ENCODE assay signal across 8 cellular contexts in the genomic region with DNA sequence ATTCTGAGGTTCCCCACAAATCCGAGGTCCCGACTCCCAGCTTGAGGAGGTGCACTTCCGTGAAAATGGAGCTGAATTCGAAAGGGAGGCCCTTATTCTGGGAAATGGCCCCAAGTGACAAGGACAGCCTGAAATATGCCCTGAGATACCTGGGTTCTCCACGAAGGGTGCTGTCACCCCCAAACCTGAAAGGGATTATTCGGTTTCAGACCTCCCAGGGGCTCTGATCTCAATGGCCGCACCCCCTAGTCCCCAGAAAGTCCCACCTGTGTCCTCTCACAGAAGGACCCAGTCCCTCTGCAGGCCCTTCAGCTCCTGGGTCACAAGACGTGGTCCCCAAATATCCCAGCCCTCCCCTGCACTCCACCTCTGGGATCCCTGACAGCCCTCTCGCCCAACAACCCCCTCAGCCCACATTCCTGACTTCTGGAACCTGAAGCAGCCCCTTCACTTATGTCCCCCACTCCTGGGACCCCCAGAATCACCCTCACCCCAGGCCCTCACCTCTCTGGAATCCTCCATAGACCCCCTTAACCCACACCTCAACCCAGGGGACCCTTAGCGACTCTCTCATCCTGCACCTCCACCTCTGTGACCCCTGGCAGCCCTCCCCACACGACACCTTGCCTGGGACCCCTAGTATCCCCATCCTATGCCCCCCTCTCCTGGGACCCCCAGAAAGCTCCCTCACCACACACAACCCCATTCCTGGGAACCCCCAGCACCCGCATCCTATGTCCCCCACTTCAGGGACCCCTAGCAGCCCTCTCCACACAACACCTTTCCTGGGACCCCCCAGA. TPM values are rescaled to one million over a fixed set of nuclear protein-coding genes. Genes with fewer than 3 reads are reported as not detected.
DNase-seq lines count a peak whose midpoint lies in the region; ATAC-seq and TF ChIP-seq lines count a peak whose summit lies in the region.

No MANE protein-coding gene starts in this region.

- DNase-seq in AG04450 (ENCODE audit: low read depth, low spot score) (no peak), IMR-90 (no peak), hepatic stellate cell (ENCODE audit: low spot score) (no peak), NCI-H2107 treated with DMSO at 0.1 percent for 48 hours (lab: John Stamatoyannopoulos, UW; ENCODE audit: unreplicated experiment) (no peak)
- no peak for DNase-seq in central memory CD8-positive, alpha-beta T cell (ENCODE audit: low spot score in 2 of 2)
- DNase-seq in naive thymus-derived CD8-positive, alpha-beta T cell = peak in 1 of 10 donors; percentile 65

- dilution Hi-C loops in IMR-90 (cut with HindIII; ENCODE audit: low sequenced_read_pairs, unreplicated experiment) = no loop called here

- peaks cover 0 to 7% of the 10 kb centered on the region in 2 experiments; a peak in 1 of 4 replicates for H3K79me1 ChIP-seq in IMR-90 (ENCODE audit: low read depth in 1 of 2, low read length in 2 of 2)

- H3K4me3 ChIP-seq in AG04450 (ENCODE audit: low read depth, low read length) (peak overlapping the region; percentile 72), IMR-90 (ENCODE audit: insufficient read depth, low read depth, low read length) (peak overlapping the region; percentile 19; the same call in 1 of the 2 replicates)

- no peak for TF ChIP-seq CTCF in AG04450 (IDR thresholded peaks at IDR 0.05; ENCODE audit: low read depth, low read length)
- TF ChIP-seq CTCF in IMR-90 (conservative IDR thresholded peaks at IDR 0.05; ENCODE audit: low read depth, low read length) = no peak

- peak overlapping the region; percentile 24; the same call in 1 of the 2 replicates for H2AK5ac ChIP-seq in IMR-90 (ENCODE audit: low read depth, low read length)

- H3K9me3 ChIP-seq in AG04450 (ENCODE audit: control insufficient read depth, insufficient read depth, low read length) = no peaks in the 10 kb centered on the region
- no peaks in the 10 kb centered on the region for H3K9me3 ChIP-seq in IMR-90 (ENCODE audit: control insufficient read depth, insufficient read depth, low read length)

- H3K9me1 ChIP-seq in IMR-90 (ENCODE audit: insufficient read depth, low read length) = no peaks in the 10 kb centered on the region; the same call in 1 of the 2 replicates

- H3K27me3 ChIP-seq in AG04450 (ENCODE audit: control insufficient read depth, insufficient read depth, low read length) = no peaks in the 10 kb centered on the region
- H3K27me3 ChIP-seq in IMR-90 (ENCODE audit: control insufficient read depth, insufficient read depth, low read length) = no peaks in the 10 kb centered on the region; the same call in 1 of the 2 replicates

- no peak overlapping the region for H2BK5ac ChIP-seq in IMR-90 (ENCODE audit: low read depth, low read length, poor library complexity, severe bottlenecking)

- H4K20me1 ChIP-seq in IMR-90 (ENCODE audit: insufficient read depth, low read length) = no peaks in the 10 kb centered on the region

- H3K4me2 ChIP-seq in IMR-90 (ENCODE audit: low read depth, low read length) = peak overlapping the region; percentile 36

- 68% methylated on average over 7 of the region's 12 CpGs; no CpG with 5 or more reads in 1 of the 2 experiments for WGBS in IMR-90 (ENCODE audit: extremely low coverage in 2 of 2, insufficient read length in 1 of 2), 2 experiments

- H4K5ac ChIP-seq in IMR-90 (ENCODE audit: low read depth, low read length) = no peak overlapping the region

- no peak overlapping the region for H3K9ac ChIP-seq in IMR-90 (ENCODE audit: low read depth, low read length)

- peak overlapping the region; percentile 97 for H2AFZ ChIP-seq in IMR-90 (replicated peaks; ENCODE audit: low read length, poor library complexity)

- no peaks in the 10 kb centered on the region for H3K4me1 ChIP-seq in IMR-90 (ENCODE audit: control insufficient read depth, insufficient read depth, low read length)

- 0 out of 2 replicates have a peak overlapping the region, but pooled peaks have one; percentile 25 for H3K4ac ChIP-seq in IMR-90 (ENCODE audit: low read depth, low read length)

- H2BK20ac ChIP-seq in IMR-90 (ENCODE audit: low read depth, low read length) = no peak overlapping the region

- H3K23ac ChIP-seq in IMR-90 (ENCODE audit: low read depth, low read length) = no peak overlapping the region

- H3K27me3 Mint-ChIP-seq in central memory CD8-positive, alpha-beta T cell = no peaks in the 10 kb centered on the region
- H3K27me3 Mint-ChIP-seq in naive thymus-derived CD8-positive, alpha-beta T cell = no peaks in the 10 kb centered on the region

- H3K36me3 ChIP-seq in IMR-90 (ENCODE audit: control insufficient read depth, insufficient read depth, low read length) = no peaks in the 10 kb centered on the region

- no peak for ATAC-seq in IMR-90 (ENCODE audit: low read depth)
- ATAC-seq in central memory CD8-positive, alpha-beta T cell (replicated peaks; ENCODE audit: extremely low read depth, poor library complexity, severe bottlenecking) = peak; percentile 4
- peak in 1 of 2 donors; percentile 7 for ATAC-seq in naive thymus-derived CD8-positive, alpha-beta T cell
- ATAC-seq in GM18870 (IDR thresholded peaks at IDR 0.05; ENCODE audit: unreplicated experiment) = no peak
- no peak for ATAC-seq in GM21529 (IDR thresholded peaks at IDR 0.05; ENCODE audit: unreplicated experiment)

- no peak overlapping the region for H3K14ac ChIP-seq in IMR-90 (replicated peaks; ENCODE audit: low read depth, low read length)

- H2BK120ac ChIP-seq in IMR-90 (ENCODE audit: low read depth, low read length) = peak overlapping the region; percentile 10; the same call in 1 of the 2 replicates

- TF ChIP-seq RAD21 in IMR-90 (IDR thresholded peaks at IDR 0.05; ENCODE audit: low read length) = no peak

- CTCF ChIA-PET in AG04450 (lab: Charles Lee) (interaction anchor here (0.9 to 2.9 kb wide), 5 partner anchors 14 to 73 kb away, joined by 3 to 22 read pairs (median 3); partner anchors contain the start of gene KDELR1), IMR-90 (lab: Yijun Ruan, JAX) (no interaction called here)

- H4K91ac ChIP-seq in IMR-90 (ENCODE audit: insufficient read depth, low read depth, low read length) = peak overlapping the region; percentile 69; the same call in 1 of the 2 replicates

- in situ Hi-C loops in IMR-90 (cut with MboI; ENCODE audit: low sequenced_read_pairs) = no loop called here

- peaks cover 21% of the 10 kb centered on the region for H3K4me1 Mint-ChIP-seq in central memory CD8-positive, alpha-beta T cell
- H3K4me1 Mint-ChIP-seq in naive thymus-derived CD8-positive, alpha-beta T cell = peaks cover 10 to 26% (median 16%) of the 10 kb centered on the region in 4 donors

- TF ChIP-seq POLR2A in IMR-90 (IDR thresholded peaks at IDR 0.05; ENCODE audit: low read depth, low read length) = no peak

- H3K27ac ChIP-seq in AG04450 (ENCODE audit: low read depth, low read length) (peak overlapping the region; percentile 31), IMR-90 (ENCODE audit: insufficient read depth, low read length) (peak overlapping the region; percentile 4; the same call in 1 of the 2 replicates)

- POLR2A ChIA-PET in AG04450 (lab: Yijun Ruan, JAX) (interaction anchor here (0.6 to 2.2 kb wide), 5 partner anchors 26 to 128 kb away, joined by 3 to 24 read pairs (median 4); partner anchors contain the start of genes GRIN2D and KDELR1), IMR-90 (lab: Charles Lee; ENCODE audit: unreplicated experiment) (no interaction called here)
- POLR2A ChIA-PET in naive thymus-derived CD8-positive, alpha-beta T cell (lab: Charles Lee) = interaction anchor here (0.7 to 3.2 kb wide), 17 partner anchors 13 to 1512 kb away, joined by 3 to 39 read pairs (median 5); partner anchors contain the start of genes AKT1S1, CARD8, EMP3 and GYS1

- H2BK15ac ChIP-seq in IMR-90 (ENCODE audit: low read depth, low read length) = peak overlapping the region; percentile 31; the same call in 2 of the 3 replicates

- H4K8ac ChIP-seq in IMR-90 (ENCODE audit: low read depth in 2 of 2, low read length in 2 of 2) = peak overlapping the region; percentile 52 to 62; a peak in 3 of 4 replicates

- H2AK9ac ChIP-seq in IMR-90 (replicated peaks; ENCODE audit: low read depth, low read length, poor library complexity) = peak overlapping the region; percentile 5

- peak overlapping the region; percentile 69 for H3K27ac Mint-ChIP-seq in central memory CD8-positive, alpha-beta T cell (ENCODE audit: low read depth)
- H3K27ac Mint-ChIP-seq in naive thymus-derived CD8-positive, alpha-beta T cell = peak overlapping the region; percentile 93 to 99 (median 96)

- no peak overlapping the region for H3K18ac ChIP-seq in IMR-90 (ENCODE audit: low read depth, low read length)

- intact Hi-C loops in IMR-90 (cut with micrococcal nuclease) = no loop called here

- no peak overlapping the region for H3K56ac ChIP-seq in IMR-90 (ENCODE audit: extremely low read depth, insufficient read depth, low read length)

- no TSS peak for BruUV-seq in IMR-90 (replicated peaks; lab: Mats Ljungman, UMichigan)

- no peaks in the 10 kb centered on the region for H3K9me3 Mint-ChIP-seq in central memory CD8-positive, alpha-beta T cell
- H3K9me3 Mint-ChIP-seq in naive thymus-derived CD8-positive, alpha-beta T cell = no peaks in the 10 kb centered on the region

- H3K4me3 Mint-ChIP-seq in central memory CD8-positive, alpha-beta T cell = peak overlapping the region; percentile 80
- peak overlapping the region; percentile 79 to 95 (median 89) for H3K4me3 Mint-ChIP-seq in naive thymus-derived CD8-positive, alpha-beta T cell

- H3K36me3 Mint-ChIP-seq in central memory CD8-positive, alpha-beta T cell (ENCODE audit: insufficient read depth) = peaks cover 9% of the 10 kb centered on the region
- H3K36me3 Mint-ChIP-seq in naive thymus-derived CD8-positive, alpha-beta T cell = peaks cover 0 to 4% (median 0%) of the 10 kb centered on the region in 3 donors

RNA-seq across cellular contexts. Expression of gene SYNGR4, which starts 0.6 kb away (rescaled TPM):
- polyA plus RNA-seq in AG04450 (2011; rRNA removed) (not detected in 2 replicates), IMR-90 (2012; rRNA removed) (not detected in 2 replicates)
- polyA minus RNA-seq in AG04450 (2011; rRNA and poly(A)+ RNA removed) = not detected in 2 replicates
- not detected in 2 replicates for total RNA-seq in IMR-90 (2012; rRNA removed)
- 0.08 TPM in 1 of 2 replicates, not detected in the other for polyA plus RNA-seq in IMR-90 (2012; cell fraction: cytosol; rRNA removed)
- not detected in 2 replicates for polyA plus RNA-seq in IMR-90 (2012; cell fraction: nucleus; rRNA removed; ENCODE audit: low replicate concordance)
- total RNA-seq in naive thymus-derived CD8-positive, alpha-beta T cell = not detected
- not detected for polyA plus RNA-seq in naive thymus-derived CD8-positive, alpha-beta T cell

RNA-seq across cellular contexts. Expression of gene TMEM143, which starts 1.0 kb away (rescaled TPM):
- 4.7 and 5.1 TPM in 2 replicates for polyA plus RNA-seq in AG04450 (2011; rRNA removed)
- 3.8 and 5.5 TPM in 2 replicates for polyA minus RNA-seq in AG04450 (2011; rRNA and poly(A)+ RNA removed)
- total RNA-seq in IMR-90 (2012; rRNA removed) = 1.1 and 1.3 TPM in 2 replicates
- polyA plus RNA-seq in IMR-90 (2012; rRNA removed) = 7.6 and 8.6 TPM in 2 replicates
- polyA plus RNA-seq in IMR-90 (2012; cell fraction: cytosol; rRNA removed) = 4.5 and 6.5 TPM in 2 replicates
- 39.2 and 52.3 TPM in 2 replicates for polyA plus RNA-seq in IMR-90 (2012; cell fraction: nucleus; rRNA removed; ENCODE audit: low replicate concordance)
- 10 to 100 TPM; 25.0 to 29.4 TPM for total RNA-seq in naive thymus-derived CD8-positive, alpha-beta T cell
- polyA plus RNA-seq in naive thymus-derived CD8-positive, alpha-beta T cell = 10 to 100 TPM in 1 of 3 donors, 1 to 10 TPM in 2; 3.9 to 10.7 (median 4.9) TPM

RNA-seq across cellular contexts. Expression of gene KDELR1, which starts 26.6 kb away (rescaled TPM):
- polyA plus RNA-seq in AG04450 (2011; rRNA removed) (168 and 187 TPM in 2 replicates), IMR-90 (2012; rRNA removed) (171 and 180 TPM in 2 replicates)
- 155 and 179 TPM in 2 replicates for polyA minus RNA-seq in AG04450 (2011; rRNA and poly(A)+ RNA removed)
- 57.8 and 58.8 TPM in 2 replicates for total RNA-seq in IMR-90 (2012; rRNA removed)
- polyA plus RNA-seq in IMR-90 (2012; cell fraction: cytosol; rRNA removed) = 156 and 249 TPM in 2 replicates
- polyA plus RNA-seq in IMR-90 (2012; cell fraction: nucleus; rRNA removed; ENCODE audit: low replicate concordance) = 112 and 118 TPM in 2 replicates
- 10 to 100 TPM; 49.6 TPM for total RNA-seq in naive thymus-derived CD8-positive, alpha-beta T cell
- 10 to 100 TPM; 21.3 to 24.8 (median 22.5) TPM for polyA plus RNA-seq in naive thymus-derived CD8-positive, alpha-beta T cell

RNA-seq across cellular contexts. Expression of gene GRIN2D, which starts 28.7 kb away (rescaled TPM):
- polyA plus RNA-seq in AG04450 (2011; rRNA removed) (0.07 and 0.10 TPM in 2 replicates), IMR-90 (2012; rRNA removed) (0.23 and 0.24 TPM in 2 replicates)
- 0.22 and 0.37 TPM in 2 replicates for polyA minus RNA-seq in AG04450 (2011; rRNA and poly(A)+ RNA removed)
- under 0.01 TPM in 2 replicates for total RNA-seq in IMR-90 (2012; rRNA removed)
- 0.16 and 0.30 TPM in 2 replicates for polyA plus RNA-seq in IMR-90 (2012; cell fraction: cytosol; rRNA removed)
- polyA plus RNA-seq in IMR-90 (2012; cell fraction: nucleus; rRNA removed; ENCODE audit: low replicate concordance) = 0.30 and 0.69 TPM in 2 replicates
- under 1 TPM; 0.08 to 0.11 TPM for total RNA-seq in naive thymus-derived CD8-positive, alpha-beta T cell
- polyA plus RNA-seq in naive thymus-derived CD8-positive, alpha-beta T cell = not detected

RNA-seq across cellular contexts. Expression of gene EMP3, which starts 39.4 kb away (rescaled TPM):
- polyA plus RNA-seq in AG04450 (2011; rRNA removed) (227 and 341 TPM in 2 replicates), IMR-90 (2012; rRNA removed) (632 and 675 TPM in 2 replicates)
- 291 and 415 TPM in 2 replicates for polyA minus RNA-seq in AG04450 (2011; rRNA and poly(A)+ RNA removed)
- total RNA-seq in IMR-90 (2012; rRNA removed) = 128 and 147 TPM in 2 replicates
- polyA plus RNA-seq in IMR-90 (2012; cell fraction: cytosol; rRNA removed) = 223 and 627 TPM in 2 replicates
- polyA plus RNA-seq in IMR-90 (2012; cell fraction: nucleus; rRNA removed; ENCODE audit: low replicate concordance) = 136 and 285 TPM in 2 replicates
- total RNA-seq in naive thymus-derived CD8-positive, alpha-beta T cell = 100 to 1,000 TPM; 275 to 277 TPM
- 100 to 1,000 TPM; 514 to 721 (median 617) TPM for polyA plus RNA-seq in naive thymus-derived CD8-positive, alpha-beta T cell
